Comparison of ENCODE assay signal across 8 cellular contexts in the genomic region with DNA sequence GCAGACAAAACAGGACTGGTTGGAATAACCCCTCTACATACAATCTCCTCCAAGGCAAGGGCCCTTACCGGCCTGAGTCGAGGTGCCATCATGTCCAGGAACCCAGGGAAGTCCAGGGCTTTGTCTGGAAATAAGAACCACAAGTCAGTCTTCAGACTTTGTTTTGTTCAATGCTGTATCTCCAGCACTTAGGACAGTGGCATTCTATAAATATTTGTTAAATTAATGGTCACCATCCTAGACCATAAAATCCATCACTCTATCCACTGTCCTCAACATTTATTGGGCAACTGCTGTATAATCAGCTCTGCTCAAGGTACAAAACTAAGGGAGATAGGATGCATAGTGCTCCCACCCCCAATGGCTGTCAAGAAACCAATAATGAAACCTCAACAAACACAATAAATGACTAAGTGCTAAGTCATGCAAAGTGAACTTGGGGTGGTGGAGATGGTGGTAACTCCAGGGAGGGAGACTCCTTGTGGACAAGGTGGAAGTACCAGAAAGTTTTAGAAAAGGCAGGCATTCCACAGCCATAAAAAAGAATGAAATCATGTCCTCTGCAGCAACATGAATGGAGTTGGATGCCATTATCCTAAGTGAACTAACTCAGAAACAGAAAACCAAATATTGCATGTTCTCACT. TPM values are rescaled to one million over a fixed set of nuclear protein-coding genes. Genes with fewer than 3 reads are reported as not detected.
DNase-seq lines count a peak whose midpoint lies in the region; ATAC-seq and TF ChIP-seq lines count a peak whose summit lies in the region.

No MANE protein-coding gene starts in this region.

- peaks cover 26% of the 10 kb centered on the region for H3K4me1 Mint-ChIP-seq in activated CD4-positive, alpha-beta T cell treated with anti-CD3 and anti-CD28 coated beads, Interleukin-2, amount 10 ng/mL, durations not matched to agents 24 days and 14 days
- peaks cover 28% of the 10 kb centered on the region for H3K4me1 Mint-ChIP-seq in activated CD4-positive, alpha-beta T cell treated with anti-CD3 and anti-CD28 coated beads, Interleukin-2, amount 10 ng/mL, durations not matched to agents 7 days and 5 days

- H3K27ac ChIP-seq in Panc1 (ENCODE audit: low read length) = no peak overlapping the region
- no peak overlapping the region for H3K27ac ChIP-seq in foreskin keratinocyte

- no peaks in the 10 kb centered on the region for H3K9me3 ChIP-seq in Panc1 (ENCODE audit: control insufficient read depth, insufficient read depth, low read depth, low read length)

- CTCF ChIA-PET in activated CD4-positive, alpha-beta T cell treated with anti-CD3 and anti-CD28 coated beads, Interleukin-2, amount 10 ng/mL, durations not matched to agents 7 days and 5 days (lab: Charles Lee) = interaction anchor here (1.0 to 17.2 kb wide), 10 partner anchors 8 to 75 kb away, joined by 3 to 318 read pairs (median 6); a partner anchor contains a TSS
- CTCF ChIA-PET in Panc1 (lab: Charles Lee) = no interaction called here

- POLR2A ChIA-PET in activated CD4-positive, alpha-beta T cell treated with anti-CD3 and anti-CD28 coated beads, Interleukin-2, amount 10 ng/mL, durations not matched to agents 7 days and 5 days (lab: Charles Lee) = no interaction called here
- POLR2A ChIA-PET in Panc1 (lab: Charles Lee) = interaction anchor here (1.1 kb wide), 1 partner anchor 28 kb away, joined by 3 read pairs; no protein-coding TSS in a partner anchor

- H3K27me3 Mint-ChIP-seq in activated CD4-positive, alpha-beta T cell treated with anti-CD3 and anti-CD28 coated beads, Interleukin-2, amount 10 ng/mL, durations not matched to agents 24 days and 14 days = no peaks in the 10 kb centered on the region
- H3K27me3 Mint-ChIP-seq in activated CD4-positive, alpha-beta T cell treated with anti-CD3 and anti-CD28 coated beads, Interleukin-2, amount 10 ng/mL, durations not matched to agents 7 days and 5 days = no peaks in the 10 kb centered on the region

- no peaks in the 10 kb centered on the region; the same call in 1 of the 2 replicates for H3K36me3 ChIP-seq in Panc1 (ENCODE audit: control insufficient read depth, insufficient read depth, low read length)

- peak overlapping the region; percentile 62 for H3K27ac Mint-ChIP-seq in activated CD4-positive, alpha-beta T cell treated with anti-CD3 and anti-CD28 coated beads, Interleukin-2, amount 10 ng/mL, durations not matched to agents 24 days and 14 days
- no peak overlapping the region for H3K27ac Mint-ChIP-seq in activated CD4-positive, alpha-beta T cell treated with anti-CD3 and anti-CD28 coated beads, Interleukin-2, amount 10 ng/mL, durations not matched to agents 7 days and 5 days

- DNase-seq in activated CD4-positive, alpha-beta T cell treated with anti-CD3 and anti-CD28 coated beads, Interleukin-2, amount 10 ng/mL, durations not matched to agents 24 days and 14 days = no peak
- DNase-seq in activated CD4-positive, alpha-beta T cell treated with anti-CD3 and anti-CD28 coated beads, Interleukin-2, amount 10 ng/mL, durations not matched to agents 7 days and 5 days = no peak
- DNase-seq in Panc1 (ENCODE audit: low read depth, low spot score) (no peak), foreskin keratinocyte (peak; percentile 68 to 83), sciatic nerve (ENCODE audit: low spot score) (no peak), NCI-H1105 (lab: John Stamatoyannopoulos, UW) (no peak)
- no peak for DNase-seq in activated effector memory CD4-positive, alpha-beta T cell treated with Interleukin-2 at 50 U/mL for 16 hours

- H3K4me1 ChIP-seq in Panc1 (ENCODE audit: control insufficient read depth, insufficient read depth, low read length) = peaks cover 8% of the 10 kb centered on the region
- no peaks in the 10 kb centered on the region for H3K4me1 ChIP-seq in foreskin keratinocyte

- ATAC-seq in HG02610 (IDR thresholded peaks at IDR 0.05; ENCODE audit: unreplicated experiment) (peak; percentile 79), Panc1 (peak; percentile 62), foreskin keratinocyte (peak; percentile 73), sciatic nerve (no peak)

- TF ChIP-seq CTCF in Panc1 (IDR thresholded peaks at IDR 0.05) (peak; percentile 54; the same call in 1 of the 2 replicates), foreskin keratinocyte (conservative IDR thresholded peaks at IDR 0.05) (peak; percentile 79)

- H3K27me3 ChIP-seq in Panc1 (ENCODE audit: control insufficient read depth, insufficient read depth, low read length) = no peaks in the 10 kb centered on the region
- no peaks in the 10 kb centered on the region for H3K27me3 ChIP-seq in foreskin keratinocyte

- no peak overlapping the region for H3K4me3 ChIP-seq in Panc1 (ENCODE audit: low read depth in 2 of 2, low read length in 2 of 2)

- in situ Hi-C loops in Panc1 (cut with HindIII; ENCODE audit: low pct_unique_long_range_greater_than_20kb, low sequenced_read_pairs) = no loop called here

- no TSS peak for BruUV-seq in Panc1 (replicated peaks; lab: Mats Ljungman, UMichigan)

- H3K4me3 Mint-ChIP-seq in activated CD4-positive, alpha-beta T cell treated with anti-CD3 and anti-CD28 coated beads, Interleukin-2, amount 10 ng/mL, durations not matched to agents 24 days and 14 days = no peak overlapping the region
- H3K4me3 Mint-ChIP-seq in activated CD4-positive, alpha-beta T cell treated with anti-CD3 and anti-CD28 coated beads, Interleukin-2, amount 10 ng/mL, durations not matched to agents 7 days and 5 days = no peak overlapping the region

- intact Hi-C loops in activated CD4-positive, alpha-beta T cell treated with anti-CD3 and anti-CD28 coated beads, Interleukin-2, amount 10 ng/mL, durations not matched to agents 24 days and 14 days (cut with micrococcal nuclease) = loop anchor here (1.0 kb wide), 1 partner anchor 49 kb away; no protein-coding TSS in a partner anchor
- intact Hi-C loops in Panc1 (cut with micrococcal nuclease; ENCODE audit: unreplicated experiment) (no loop called here), sciatic nerve (cut with DNase I) (no loop called here)

- peaks cover 39% of the 10 kb centered on the region for H3K36me3 Mint-ChIP-seq in activated CD4-positive, alpha-beta T cell treated with anti-CD3 and anti-CD28 coated beads, Interleukin-2, amount 10 ng/mL, durations not matched to agents 24 days and 14 days (ENCODE audit: low read depth)
- H3K36me3 Mint-ChIP-seq in activated CD4-positive, alpha-beta T cell treated with anti-CD3 and anti-CD28 coated beads, Interleukin-2, amount 10 ng/mL, durations not matched to agents 7 days and 5 days (ENCODE audit: low read depth) = peaks cover 32% of the 10 kb centered on the region

- no peaks in the 10 kb centered on the region for H3K9me3 Mint-ChIP-seq in activated CD4-positive, alpha-beta T cell treated with anti-CD3 and anti-CD28 coated beads, Interleukin-2, amount 10 ng/mL, durations not matched to agents 24 days and 14 days
- no peaks in the 10 kb centered on the region for H3K9me3 Mint-ChIP-seq in activated CD4-positive, alpha-beta T cell treated with anti-CD3 and anti-CD28 coated beads, Interleukin-2, amount 10 ng/mL, durations not matched to agents 7 days and 5 days

RNA-seq across cellular contexts. Expression of a gene that starts 5.0 kb away (rescaled TPM):
- total RNA-seq in activated CD4-positive, alpha-beta T cell treated with anti-CD3 and anti-CD28 coated beads, Interleukin-2, amount 10 ng/mL, durations not matched to agents 24 days and 14 days = 24.1 TPM in 2 replicates
- 10 to 100 TPM; 25.1 to 26.9 TPM for total RNA-seq in activated CD4-positive, alpha-beta T cell treated with anti-CD3 and anti-CD28 coated beads, Interleukin-2, amount 10 ng/mL, durations not matched to agents 7 days and 5 days
- total RNA-seq in Panc1 (2021; ENCODE audit: unreplicated experiment) (13.3 TPM), foreskin keratinocyte (16.3 and 20.3 TPM in 2 replicates), sciatic nerve (0.85 TPM)
- 18.5 TPM for polyA plus RNA-seq in Panc1 (2012; ENCODE audit: insufficient read length)
- polyA plus RNA-seq in foreskin keratinocyte = 16.7 and 21.5 TPM in 2 replicates

RNA-seq across cellular contexts. Expression of a gene that starts 5.1 kb away (rescaled TPM):
- total RNA-seq in activated CD4-positive, alpha-beta T cell treated with anti-CD3 and anti-CD28 coated beads, Interleukin-2, amount 10 ng/mL, durations not matched to agents 24 days and 14 days = 88.1 and 92.3 TPM in 2 replicates
- total RNA-seq in activated CD4-positive, alpha-beta T cell treated with anti-CD3 and anti-CD28 coated beads, Interleukin-2, amount 10 ng/mL, durations not matched to agents 7 days and 5 days = 10 to 100 TPM; 70.2 to 73.9 TPM
- 75.5 TPM for total RNA-seq in Panc1 (2021; ENCODE audit: unreplicated experiment)
- polyA plus RNA-seq in Panc1 (2012; ENCODE audit: insufficient read length) = 69.6 TPM
- total RNA-seq in foreskin keratinocyte = 64.1 and 67.5 TPM in 2 replicates
- 65.9 and 71.7 TPM in 2 replicates for polyA plus RNA-seq in foreskin keratinocyte
- 47.6 TPM for total RNA-seq in sciatic nerve

RNA-seq across cellular contexts. Expression of a gene that starts 9.5 kb away (rescaled TPM):
- total RNA-seq in activated CD4-positive, alpha-beta T cell treated with anti-CD3 and anti-CD28 coated beads, Interleukin-2, amount 10 ng/mL, durations not matched to agents 24 days and 14 days = 33.1 and 34.5 TPM in 2 replicates
- total RNA-seq in activated CD4-positive, alpha-beta T cell treated with anti-CD3 and anti-CD28 coated beads, Interleukin-2, amount 10 ng/mL, durations not matched to agents 7 days and 5 days = 10 to 100 TPM; 58.0 to 59.3 TPM
- total RNA-seq in Panc1 (2021; ENCODE audit: unreplicated experiment) (32.8 TPM), foreskin keratinocyte (13.5 and 14.6 TPM in 2 replicates), sciatic nerve (33.0 TPM)
- polyA plus RNA-seq in Panc1 (2012; ENCODE audit: insufficient read length) = 30.6 TPM
- 9.8 and 11.3 TPM in 2 replicates for polyA plus RNA-seq in foreskin keratinocyte

RNA-seq across cellular contexts. Expression of a gene that starts 23.0 kb away (rescaled TPM):
- 225 and 232 TPM in 2 replicates for total RNA-seq in activated CD4-positive, alpha-beta T cell treated with anti-CD3 and anti-CD28 coated beads, Interleukin-2, amount 10 ng/mL, durations not matched to agents 24 days and 14 days
- total RNA-seq in activated CD4-positive, alpha-beta T cell treated with anti-CD3 and anti-CD28 coated beads, Interleukin-2, amount 10 ng/mL, durations not matched to agents 7 days and 5 days = 100 to 1,000 TPM; 297 to 302 TPM
- total RNA-seq in Panc1 (2021; ENCODE audit: unreplicated experiment) (155 TPM), foreskin keratinocyte (146 TPM in 2 replicates), sciatic nerve (92.5 TPM)
- 70.5 TPM for polyA plus RNA-seq in Panc1 (2012; ENCODE audit: insufficient read length)
- polyA plus RNA-seq in foreskin keratinocyte = 118 and 134 TPM in 2 replicates

RNA-seq across cellular contexts. Expression of a gene that starts 40.3 kb away (rescaled TPM):
- 9.2 and 10.9 TPM in 2 replicates for total RNA-seq in activated CD4-positive, alpha-beta T cell treated with anti-CD3 and anti-CD28 coated beads, Interleukin-2, amount 10 ng/mL, durations not matched to agents 24 days and 14 days
- 1 to 10 TPM; 4.2 to 4.6 TPM for total RNA-seq in activated CD4-positive, alpha-beta T cell treated with anti-CD3 and anti-CD28 coated beads, Interleukin-2, amount 10 ng/mL, durations not matched to agents 7 days and 5 days
- total RNA-seq in Panc1 (2021; ENCODE audit: unreplicated experiment) = 2.5 TPM
- 3.3 TPM for polyA plus RNA-seq in Panc1 (2012; ENCODE audit: insufficient read length)
- total RNA-seq in foreskin keratinocyte = 4.8 and 7.0 TPM in 2 replicates
- polyA plus RNA-seq in foreskin keratinocyte = 3.7 and 5.0 TPM in 2 replicates
- 22.4 TPM for total RNA-seq in sciatic nerve

Comparison
In these comparisons a context has a peak if more than half of its experiments do, and no peak if none do; other contexts are left out.
1. DNase-seq: peak in foreskin keratinocyte (2 of 2); none in activated CD4-positive, alpha-beta T cell treated with anti-CD3 and anti-CD28 coated beads, Interleukin-2, amount 10 ng/mL, durations not matched to agents 24 days and 14 days (single experiment), activated CD4-positive, alpha-beta T cell treated with anti-CD3 and anti-CD28 coated beads, Interleukin-2, amount 10 ng/mL, durations not matched to agents 7 days and 5 days (single experiment), Panc1 (single experiment), sciatic nerve (single experiment), activated effector memory CD4-positive, alpha-beta T cell treated with Interleukin-2 at 50 U/mL for 16 hours (single experiment) and NCI-H1105 (single experiment).